In the genomic region with DNA sequence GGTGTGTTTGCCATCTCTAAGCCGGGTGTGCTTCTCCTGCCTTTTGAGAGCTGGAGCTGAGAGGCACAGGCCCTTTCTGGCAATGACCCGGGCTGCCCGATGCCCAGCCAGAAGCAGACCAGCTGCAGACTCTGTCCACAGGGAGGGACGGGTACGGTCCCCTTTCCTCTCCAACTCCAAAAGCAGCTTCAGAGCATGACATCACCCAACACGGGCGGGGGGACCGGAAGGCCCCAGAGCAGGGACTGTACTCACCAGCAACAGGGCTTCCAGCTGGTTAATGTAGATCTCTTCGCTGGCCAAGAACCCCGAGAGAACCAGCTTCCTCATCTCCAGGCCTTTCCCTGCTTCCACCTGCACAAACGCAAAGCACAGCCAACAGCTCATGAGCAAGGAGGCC, we compare ENCODE assay signal across 24 cellular contexts.
"Had no signal": no experiment of that assay in that cellular context is flagged by ENCODE, and none has a peak within 500 bp of the region (broad histone marks: within the 10 kb centered on the region; RNA-seq: fewer than 3 reads in every experiment).

No MANE protein-coding gene starts in this region.

- H3K36me3 ChIP-seq: uterus had no signal

- H3K4me3 Mint-ChIP-seq: activated naive CD8-positive, alpha-beta T cell treated with anti-CD3 and anti-CD28 coated beads for 36 hours; activated T-cell treated with anti-CD3 and anti-CD28 coated beads, Interleukin-2, amount 50 U/mL, for 4 hours; memory B cell; nephron; stimulated activated naive B cell treated with anti-CD40 and anti-IgM and Interleukin-4, amounts not matched to agents 10 μg/mL and 1 μg/mL and 100 μg/mL, for 72 hours; T-helper 17 cell had no signal

- H3K9me3 Mint-ChIP-seq: activated naive CD8-positive, alpha-beta T cell treated with anti-CD3 and anti-CD28 coated beads for 36 hours; activated T-cell treated with anti-CD3 and anti-CD28 coated beads, Interleukin-2, amount 50 U/mL, for 4 hours; memory B cell; nephron; stimulated activated naive B cell treated with anti-CD40 and anti-IgM and Interleukin-4, amounts not matched to agents 10 μg/mL and 1 μg/mL and 100 μg/mL, for 72 hours had no signal

- H3K27me3 Mint-ChIP-seq: activated naive CD8-positive, alpha-beta T cell treated with anti-CD3 and anti-CD28 coated beads for 36 hours; memory B cell; stimulated activated naive B cell treated with anti-CD40 and anti-IgM and Interleukin-4, amounts not matched to agents 10 μg/mL and 1 μg/mL and 100 μg/mL, for 72 hours; T-helper 17 cell had no signal

- H3K27me3 ChIP-seq: uterus had no signal

- H3K27ac Mint-ChIP-seq: activated naive CD8-positive, alpha-beta T cell treated with anti-CD3 and anti-CD28 coated beads for 36 hours; memory B cell; nephron; stimulated activated naive B cell treated with anti-CD40 and anti-IgM and Interleukin-4, amounts not matched to agents 10 μg/mL and 1 μg/mL and 100 μg/mL, for 72 hours; T-helper 17 cell had no signal

- H3K4me3 ChIP-seq: smooth muscle cell, uterus had no signal

- ATAC-seq: activated T-cell treated with anti-CD3 and anti-CD28 coated beads, Interleukin-2, amount 50 U/mL, for 4 hours; sciatic nerve; stimulated activated naive B cell treated with anti-CD40 and anti-IgM and Interleukin-4, amounts not matched to agents 10 μg/mL and 1 μg/mL and 100 μg/mL, for 72 hours; T-helper 17 cell had no signal

- H3K9me3 ChIP-seq: uterus had no signal

- DNase-seq: activated CD4-positive, alpha-beta T cell treated with anti-CD3 and anti-CD28 coated beads for 4 hours; activated CD4-positive, alpha-beta T cell treated with anti-CD3 and anti-CD28 coated beads, Interleukin-2, amount 50 U/mL, for 48 hours; activated CD4-positive, CD25-positive, alpha-beta regulatory T cell; activated CD8-positive, alpha-beta memory T cell treated with anti-CD3 and anti-CD28 coated beads, Interleukin-2, amount 50 U/mL, for 48 hours; activated naive CD4-positive, alpha-beta T cell treated with Interleukin-2 at 50 U/mL for 16 hours; activated naive CD8-positive, alpha-beta T cell treated with anti-CD3 and anti-CD28 coated beads for 36 hours; activated T-cell treated with anti-CD3 and anti-CD28 coated beads, Interleukin-2, amount 50 U/mL, for 4 hours; caudate nucleus; dermis blood vessel endothelial cell; effector CD8-positive, alpha-beta T cell; erythroblast; foreskin melanocyte; occipital lobe; stimulated activated CD4-positive, alpha-beta T cell treated with anti-CD3 and anti-CD28 coated beads, Interleukin-15, amount 100 ng/mL, for 24 hours; stimulated activated CD4-positive, alpha-beta T cell treated with anti-CD3 and anti-CD28 coated beads, Interleukin-2, amount 100 ng/mL, for 48 hours; stimulated activated CD8-positive, alpha-beta memory T cell treated with anti-CD3 and anti-CD28 coated beads, Interleukin-4, amount 100 ng/mL, for 48 hours; stimulated activated naive B cell treated with anti-CD40 and anti-IgM and Interleukin-4, amounts not matched to agents 10 μg/mL and 1 μg/mL and 100 μg/mL, for 72 hours; T-helper 17 cell; trophoblast cell; uterus had no signal

- H3K27ac ChIP-seq: uterus had no signal
